In genomic region chr14:59202031-59202430, GRCh38 we compare ENCODE assay signal across 24 cellular contexts. TPM values are rescaled to one million over a fixed set of nuclear protein-coding genes. Genes with fewer than 3 reads are reported as not detected.
A peak's percentile ranks its signal among the peaks of the same experiment; 100 is the strongest.
DNase-seq lines count a peak whose midpoint lies in the region; ATAC-seq and TF ChIP-seq lines count a peak whose summit lies in the region.
"Had no signal": no experiment of that assay in that cellular context is flagged by ENCODE, and none has a peak within 500 bp of the region (broad histone marks: within the 10 kb centered on the region; RNA-seq: fewer than 3 reads in every experiment).

No MANE protein-coding gene starts in this region.

- no peak overlapping the region for H3K4me3 ChIP-seq in CD8-positive, alpha-beta T cell (ENCODE audit: low read depth, low read length)
- H3K4me3 ChIP-seq: GM23248 had no signal

- H3K27me3 Mint-ChIP-seq in CD8-positive, alpha-beta T cell (ENCODE audit: low read depth) = no peaks in the 10 kb centered on the region
- H3K27me3 Mint-ChIP-seq in activated naive CD8-positive, alpha-beta T cell treated with anti-CD3 and anti-CD28 coated beads, Interleukin-2, amount 10 ng/mL, durations not matched to agents 7 days and 5 days = no peaks in the 10 kb centered on the region
- H3K27me3 Mint-ChIP-seq in natural killer cell (ENCODE audit: low read depth in 2 of 2) = no peaks in the 10 kb centered on the region
- H3K27me3 Mint-ChIP-seq: IgD-negative memory B cell had no signal

- no peaks in the 10 kb centered on the region for H3K36me3 ChIP-seq in CD8-positive, alpha-beta T cell (ENCODE audit: insufficient read depth, low read length)

- peaks cover 8% of the 10 kb centered on the region for H3K4me1 Mint-ChIP-seq in CD8-positive, alpha-beta T cell (ENCODE audit: low read depth)
- H3K4me1 Mint-ChIP-seq in activated naive CD8-positive, alpha-beta T cell treated with anti-CD3 and anti-CD28 coated beads, Interleukin-2, amount 10 ng/mL, durations not matched to agents 7 days and 5 days = peaks cover 13% of the 10 kb centered on the region
- H3K4me1 Mint-ChIP-seq in natural killer cell = peaks cover 21 to 22% of the 10 kb centered on the region in 2 donors

- no peaks in the 10 kb centered on the region for H3K36me3 Mint-ChIP-seq in CD8-positive, alpha-beta T cell
- H3K36me3 Mint-ChIP-seq in activated naive CD8-positive, alpha-beta T cell treated with anti-CD3 and anti-CD28 coated beads, Interleukin-2, amount 10 ng/mL, durations not matched to agents 7 days and 5 days = peaks cover 1% of the 10 kb centered on the region
- no peaks in the 10 kb centered on the region for H3K36me3 Mint-ChIP-seq in natural killer cell

- no peaks in the 10 kb centered on the region for H3K27me3 ChIP-seq in CD8-positive, alpha-beta T cell (ENCODE audit: insufficient read depth, low read length)

- H3K27ac Mint-ChIP-seq in CD8-positive, alpha-beta T cell = no peak overlapping the region
- no peak overlapping the region for H3K27ac Mint-ChIP-seq in activated naive CD8-positive, alpha-beta T cell treated with anti-CD3 and anti-CD28 coated beads, Interleukin-2, amount 10 ng/mL, durations not matched to agents 7 days and 5 days
- peak overlapping the region; percentile 81 to 83 for H3K27ac Mint-ChIP-seq in natural killer cell
- H3K27ac Mint-ChIP-seq: CD14-positive monocyte, IgD-negative memory B cell had no signal

- H3K9me3 Mint-ChIP-seq in CD8-positive, alpha-beta T cell = no peaks in the 10 kb centered on the region
- H3K9me3 Mint-ChIP-seq in activated naive CD8-positive, alpha-beta T cell treated with anti-CD3 and anti-CD28 coated beads, Interleukin-2, amount 10 ng/mL, durations not matched to agents 7 days and 5 days = no peaks in the 10 kb centered on the region
- H3K9me3 Mint-ChIP-seq in natural killer cell = no peaks in the 10 kb centered on the region
- H3K9me3 Mint-ChIP-seq: CD14-positive monocyte, IgD-negative memory B cell had no signal

- intact Hi-C loops in CD8-positive, alpha-beta T cell (cut with DNase I, micrococcal nuclease) = no loop called here
- intact Hi-C loops in natural killer cell (cut with micrococcal nuclease) = loop anchor here (1.0 kb wide), 1 partner anchor 14 kb away; the partner anchor contains the start of gene DAAM1

- no peaks in the 10 kb centered on the region for H3K9me3 ChIP-seq in CD8-positive, alpha-beta T cell (ENCODE audit: low read length)
- H3K9me3 ChIP-seq: Caco-2 had no signal

- ATAC-seq in CD8-positive, alpha-beta T cell = peak; percentile 36
- peak; percentile 36 for ATAC-seq in activated naive CD8-positive, alpha-beta T cell treated with anti-CD3 and anti-CD28 coated beads, Interleukin-2, amount 10 ng/mL, durations not matched to agents 7 days and 5 days (ENCODE audit: low read depth)
- peak; percentile 87 to 99 (median 98) for ATAC-seq in natural killer cell
- ATAC-seq: PC-3, SK-N-SH treated with all-trans-retinoic acid at 6 μM for 48 hours had no signal

- no peak overlapping the region for H3K4me3 Mint-ChIP-seq in CD8-positive, alpha-beta T cell
- no peak overlapping the region for H3K4me3 Mint-ChIP-seq in activated naive CD8-positive, alpha-beta T cell treated with anti-CD3 and anti-CD28 coated beads, Interleukin-2, amount 10 ng/mL, durations not matched to agents 7 days and 5 days
- H3K4me3 Mint-ChIP-seq in natural killer cell = peak overlapping the region; percentile 32
- H3K4me3 Mint-ChIP-seq: CD14-positive monocyte had no signal

- CTCF ChIA-PET in CD8-positive, alpha-beta T cell (lab: Charles Lee) = interaction anchor here (1.9 kb wide), 1 partner anchor 12 kb away, joined by 6 read pairs; no protein-coding TSS in a partner anchor

- H3K27ac ChIP-seq in CD8-positive, alpha-beta T cell (ENCODE audit: low read depth, low read length) = no peak overlapping the region
- H3K27ac ChIP-seq: GM23248, HL-60, RWPE1 had no signal

- peaks cover 5% of the 10 kb centered on the region for H3K4me1 ChIP-seq in CD8-positive, alpha-beta T cell (ENCODE audit: insufficient read depth, low read length)
- H3K4me1 ChIP-seq: Caco-2 had no signal

- DNase-seq in CD8-positive, alpha-beta T cell = no peak
- DNase-seq in GM10266 (ENCODE audit: extremely low spot score) (peak; percentile 23), natural killer cell (peak; percentile 45), NCI-H2227 treated with DMSO at 0.1 percent for 48 hours (lab: John Stamatoyannopoulos, UW) (no peak), NCI-H2171 treated with DMSO at 0.1 percent for 48 hours (lab: John Stamatoyannopoulos, UW) (no peak), medulla oblongata (ENCODE audit: extremely low spot score) (no peak), NCI-H2171 (lab: John Stamatoyannopoulos, UW) (no peak)
- no peak for DNase-seq in activated naive CD8-positive, alpha-beta T cell treated with anti-CD3 and anti-CD28 coated beads, Interleukin-2, amount 10 ng/mL, durations not matched to agents 7 days and 5 days
- DNase-seq: ACHN, Caco-2, GDM1, GM23248, HCEC 1CT, Karpas-422, NCI-H1436, NCI-H1930, NCI-H748 treated with DMSO at 0.1 percent for 48 hours, PC-3, SIG-M5 had no signal

- POLR2A ChIA-PET in CD8-positive, alpha-beta T cell (lab: Charles Lee) = interaction anchor here (0.8 to 1.0 kb wide), 2 partner anchors 9 to 11 kb away, joined by 3 read pairs; no protein-coding TSS in a partner anchor
- POLR2A ChIA-PET in activated naive CD8-positive, alpha-beta T cell treated with anti-CD3 and anti-CD28 coated beads, Interleukin-2, amount 10 ng/mL, durations not matched to agents 7 days and 5 days (lab: Charles Lee) = no interaction called here

- no peak for TF ChIP-seq CTCF in CD8-positive, alpha-beta T cell (IDR thresholded peaks at IDR 0.05)
- TF ChIP-seq CTCF in GM10266 (IDR thresholded peaks at IDR 0.05; ENCODE audit: control insufficient read depth, insufficient read depth, low read depth, missing control alignments) (no peak), natural killer cell (IDR thresholded peaks at IDR 0.05) (no peak)

RNA-seq across cellular contexts. Expression of gene DAAM1, which starts 13.6 kb away (rescaled TPM):
- 1 to 10 TPM; 5.1 to 5.6 TPM for total RNA-seq in CD8-positive, alpha-beta T cell
- total RNA-seq in activated naive CD8-positive, alpha-beta T cell treated with anti-CD3 and anti-CD28 coated beads, Interleukin-2, amount 10 ng/mL, durations not matched to agents 7 days and 5 days = 10 to 100 TPM; 20.4 to 24.9 TPM
- total RNA-seq in natural killer cell = 10 to 100 TPM; 10.9 to 31.4 (median 12.6) TPM

Comparison
In these comparisons a context has a peak if more than half of its experiments do, and no peak if none do; other contexts are left out.
1. ATAC-seq: peak in every context shown above with its lines; median percentile 98 in natural killer cell; 36 in CD8-positive, alpha-beta T cell; 36 in activated naive CD8-positive, alpha-beta T cell treated with anti-CD3 and anti-CD28 coated beads, Interleukin-2, amount 10 ng/mL, durations not matched to agents 7 days and 5 days.
2. DNase-seq: peak in GM10266 (single experiment) and natural killer cell (single experiment); none in CD8-positive, alpha-beta T cell (0 of 7), activated naive CD8-positive, alpha-beta T cell treated with anti-CD3 and anti-CD28 coated beads, Interleukin-2, amount 10 ng/mL, durations not matched to agents 7 days and 5 days (single experiment), NCI-H2227 treated with DMSO at 0.1 percent for 48 hours (single experiment), NCI-H2171 treated with DMSO at 0.1 percent for 48 hours (single experiment), medulla oblongata (single experiment) and NCI-H2171 (single experiment).
3. H3K27ac Mint-ChIP-seq: peak in natural killer cell (2 of 2); none in CD8-positive, alpha-beta T cell (single experiment) and activated naive CD8-positive, alpha-beta T cell treated with anti-CD3 and anti-CD28 coated beads, Interleukin-2, amount 10 ng/mL, durations not matched to agents 7 days and 5 days (single experiment).